In genomic region chr17:65100316-65101140, GRCh38 we compare ENCODE assay signal across 7 cellular contexts. TPM values are rescaled to one million over a fixed set of nuclear protein-coding genes. Genes with fewer than 3 reads are reported as not detected.
DNase-seq lines count a peak whose midpoint lies in the region; ATAC-seq, FAIRE-seq and TF ChIP-seq lines count a peak whose summit lies in the region.

No MANE protein-coding gene starts in this region.

- peak; percentile 65 for DNase-seq in GM18507 (ENCODE audit: extremely low spot score, insufficient read length, low read depth)
- DNase-seq in NCI-H187 treated with DMSO at 0.1 percent for 48 hours (lab: John Stamatoyannopoulos, UW): peak; percentile 29
- peak; percentile 65 for DNase-seq in T1000 (lab: John Stamatoyannopoulos, UW)
- peak; percentile 77 for DNase-seq in GM12878 (ENCODE audit: low read depth, low spot score)
- no peak for DNase-seq in skeletal muscle cell (ENCODE audit: low read depth)

- H4K20me1 ChIP-seq in GM12878 (ENCODE audit: control insufficient read depth, insufficient read depth): no peaks in the 10 kb centered on the region

- peak overlapping the region; percentile 87 for H3K27ac ChIP-seq in GM12878 (ENCODE audit: control insufficient read depth, insufficient read depth)

- H3K4me2 ChIP-seq in GM12878 (ENCODE audit: control insufficient read depth, insufficient read depth): peak overlapping the region; percentile 90

- ATAC-seq in HG02938 (IDR thresholded peaks at IDR 0.05; ENCODE audit: unreplicated experiment) (peak; percentile 58), GM12878 (peak; percentile 93)

- no peaks in the 10 kb centered on the region for H3K27me3 ChIP-seq in GM12878 (replicated peaks in 1 of 2; ENCODE audit: control insufficient read depth in 2 of 2, insufficient read depth in 2 of 2, low read length in 1 of 2)

- in situ Hi-C loops in GM12878 (cut with MboI): loop anchor here (5.0 kb wide), 1 partner anchor 138 kb away; no protein-coding TSS in a partner anchor

- intact Hi-C loops in GM12878 (cut with micrococcal nuclease; ENCODE audit: unreplicated experiment): loop anchor here (1.0 to 2.0 kb wide), 5 partner anchors 44 to 126 kb away; partner anchors contain the start of gene GNA13

- TF ChIP-seq EP300 in GM12878 (IDR thresholded peaks at IDR 0.05; ENCODE audit: borderline replicate concordance in 1 of 2, control insufficient read depth in 1 of 2, low read depth in 2 of 2, low read length in 2 of 2): no peak

- WGBS in GM12878 (ENCODE audit: insufficient coverage, insufficient replicate concordance, low lambda C conversion rate, missing lambda C conversion rate): under 1% methylated on average over 24 of the region's 50 CpGs

- no TSS peak for BruUV-seq in GM12878 (replicated peaks; lab: Mats Ljungman, UMichigan)

- POLR2A ChIA-PET in GM12878 (lab: Charles Lee): interaction anchor here (0.7 to 1.0 kb wide), 5 partner anchors 37 to 177 kb away, joined by 3 to 6 read pairs (median 3); no protein-coding TSS in a partner anchor

- peak overlapping the region; percentile 85 for H2AFZ ChIP-seq in GM12878 (ENCODE audit: control insufficient read depth, low read depth, low read length)

- RAD21 ChIA-PET in GM12878 (lab: Charles Lee; ENCODE audit: unreplicated experiment): interaction anchor here (0.7 to 4.0 kb wide), 22 partner anchors 36 to 324 kb away, joined by 3 to 21 read pairs (median 4); partner anchors contain the start of genes GNA13, LRRC37A3 and RGS9

- no peaks in the 10 kb centered on the region for H3K36me3 ChIP-seq in GM12878 (ENCODE audit: control insufficient read depth in 2 of 2, insufficient read depth in 2 of 2, low read length in 1 of 2)

- peak; percentile 53; the same call in 1 of the 2 replicates for TF ChIP-seq POLR2A in GM12878 (IDR thresholded peaks at IDR 0.05; ENCODE audit: low read depth, low read length)

- peak; percentile 76 for TF ChIP-seq RAD21 in GM12878 (IDR thresholded peaks at IDR 0.05; ENCODE audit: insufficient read depth, low read depth, low read length)

- H3K4me3 ChIP-seq in GM12878 (peak overlapping the region; percentile 78), iPS-11a (ENCODE audit: low read depth, low read length) (peak overlapping the region; percentile 48), skeletal muscle cell (ENCODE audit: low read depth, low read length) (peak overlapping the region; percentile 48)

- CTCF ChIA-PET in GM12878 (lab: Yijun Ruan, JAX): interaction anchor here (0.6 to 4.0 kb wide), 37 partner anchors 9 to 173 kb away, joined by 3 to 33 read pairs (median 5); partner anchors contain the start of genes GNA13 and RGS9

- SMC1A ChIA-PET in GM12878 (lab: Charles Lee; ENCODE audit: uncharacterized antibody, unreplicated experiment): interaction anchor here (0.8 to 6.4 kb wide), 26 partner anchors 11 to 364 kb away, joined by 3 to 60 read pairs (median 5); partner anchors contain the start of gene GNA13

- TF ChIP-seq CTCF in GM12878 (IDR thresholded peaks at IDR 0.05 in 2 of 3, conservative IDR thresholded peaks at IDR 0.05 in 1 of 3; ENCODE audit: control insufficient read depth in 2 of 3, extremely low read depth in 1 of 3, insufficient read depth in 1 of 3, low read depth in 3 of 3, low read length in 3 of 3): peak; percentile 77 to 82 (median 82)

- FAIRE-seq in GM18507 (lab: Jason Lieb, UNC) (no peak), GM12878 (lab: Jason Lieb, UNC) (no peak)

- peaks cover 12% of the 10 kb centered on the region for H3K4me1 ChIP-seq in GM12878 (ENCODE audit: control insufficient read depth, insufficient read depth, low read length)

- peak overlapping the region; percentile 73 for H3K9ac ChIP-seq in GM12878 (ENCODE audit: control insufficient read depth, insufficient read depth, low read length)

- no peaks in the 10 kb centered on the region for H3K9me3 ChIP-seq in GM12878 (replicated peaks; ENCODE audit: control insufficient read depth, insufficient read depth, low read length)

- no peaks in the 10 kb centered on the region for H3K79me2 ChIP-seq in GM12878 (ENCODE audit: control insufficient read depth, insufficient read depth, low read length)

TF ChIP-seq in GM12878, 131 proteins besides CTCF, POLR2A, EP300 and RAD21 (continues in another document):
- TF ChIP-seq SMAD1 (IDR thresholded peaks at IDR 0.05; ENCODE audit: low read depth, partially characterized antibody) (peak; percentile 29), CBX5 (IDR thresholded peaks at IDR 0.05; ENCODE audit: low read depth) (0 out of 2 replicates have a peak, but pooled peaks have one; percentile 58), NR2F1 (conservative IDR thresholded peaks at IDR 0.05) (peak; percentile 37; the same call in 1 of the 2 replicates), SPI1 (IDR thresholded peaks at IDR 0.05; ENCODE audit: borderline replicate concordance, insufficient read depth, low read depth, low read length) (peak; percentile 87), HDGF (IDR thresholded peaks at IDR 0.05) (no peak; the same call in none of the 2 replicates), BACH1 (IDR thresholded peaks at IDR 0.05; ENCODE audit: borderline replicate concordance) (no peak), POLR2AphosphoS2 (IDR thresholded peaks at IDR 0.05; ENCODE audit: low read depth, low read length) (no peak), DPF2 (IDR thresholded peaks at IDR 0.05) (peak; percentile 78; the same call in 1 of the 2 replicates), SMARCA5 (IDR thresholded peaks at IDR 0.05) (peak; percentile 25), BCL11A (IDR thresholded peaks at IDR 0.05; ENCODE audit: low read depth, low read length) (0 out of 2 replicates have a peak, but pooled peaks have one; percentile 15), NKRF (conservative IDR thresholded peaks at IDR 0.05) (0 out of 2 replicates have a peak, but pooled peaks have one; percentile 47), EED (IDR thresholded peaks at IDR 0.05; ENCODE audit: low read depth) (peak; percentile 35; the same call in 1 of the 2 replicates), NBN (IDR thresholded peaks at IDR 0.05) (peak; percentile 89; the same call in 1 of the 2 replicates), BHLHE40 (IDR thresholded peaks at IDR 0.05; ENCODE audit: borderline replicate concordance in 1 of 2, low read depth in 2 of 2, low read length in 1 of 2) (peak; percentile 9 to 34; a peak in 1 of 4 replicates)

RNA-seq across cellular contexts. Expression of gene RGS9, which starts 36.6 kb away (rescaled TPM):
- 15.6 and 18.2 TPM in 2 replicates for total RNA-seq in GM12878 (2013; cell fraction: nucleolus; rRNA removed)
- total RNA-seq in GM12878 (2014; rRNA removed): 3.8 and 4.7 TPM in 2 replicates
- 4.4 and 6.0 TPM in 2 replicates for total RNA-seq in GM12878 (2014; rRNA removed; fragmentation: Illumina TruSeq; extraction: Trizol)
- total RNA-seq in GM12878 (2021): 5.6 and 6.2 TPM in 2 replicates
- 1.9 TPM for polyA plus RNA-seq in GM12878 (2011; ENCODE audit: low read depth)
- polyA plus RNA-seq in GM12878 (2011; rRNA removed): 1.1 and 1.7 TPM in 2 replicates
- 0.46 and 0.57 TPM in 2 replicates for polyA plus RNA-seq in GM12878 (2011; cell fraction: cytosol; rRNA removed)
- polyA plus RNA-seq in GM12878 (2011; cell fraction: nucleus; rRNA removed): 0.22 and 0.66 TPM in 2 replicates
- polyA plus RNA-seq in GM12878 (2012): 5.6 and 6.8 TPM in 2 replicates
- 5.3 and 5.5 TPM in 2 replicates for polyA plus RNA-seq in GM12878 (2014; fragmentation: Illumina TruSeq; extraction: Trizol)
- polyA plus RNA-seq in GM12878 (2014; fragmentation: Nextera tagmentation; extraction: Ambion mirVana): 1 to 10 TPM; 3.0 to 4.1 TPM
- 6.3 and 7.7 TPM in 2 replicates for polyA plus RNA-seq in GM12878 (2014; rRNA removed)
- 10 to 100 TPM in 1 of 2 experiments, 1 to 10 TPM in 1; 9.1 to 10.6 TPM for polyA plus RNA-seq in GM12878 (2016; fragmentation: Nextera tagmentation; extraction: Ambion mirVana)
- polyA minus RNA-seq in GM12878 (2011; rRNA and poly(A)+ RNA removed): 0.29 and 0.46 TPM in 2 replicates
- polyA minus RNA-seq in GM12878 (2011; cell fraction: cytosol; rRNA and poly(A)+ RNA removed): not detected in 2 replicates
- polyA minus RNA-seq in GM12878 (2011; cell fraction: nucleus; rRNA and poly(A)+ RNA removed): 0.19 and 0.36 TPM in 2 replicates

RNA-seq across cellular contexts. Expression of gene GNA13, which starts 44.0 kb away (rescaled TPM):
- total RNA-seq in GM12878 (2013; cell fraction: nucleolus; rRNA removed): 62.4 and 63.0 TPM in 2 replicates
- 39.3 and 45.2 TPM in 2 replicates for total RNA-seq in GM12878 (2014; rRNA removed)
- 49.2 and 49.6 TPM in 2 replicates for total RNA-seq in GM12878 (2014; rRNA removed; fragmentation: Illumina TruSeq; extraction: Trizol)
- 40.5 and 43.5 TPM in 2 replicates for total RNA-seq in GM12878 (2021)
- 20.1 TPM for polyA plus RNA-seq in GM12878 (2011; ENCODE audit: low read depth)
- polyA plus RNA-seq in GM12878 (2011; rRNA removed): 59.7 and 85.8 TPM in 2 replicates
- 21.1 and 27.1 TPM in 2 replicates for polyA plus RNA-seq in GM12878 (2011; cell fraction: cytosol; rRNA removed)
- polyA plus RNA-seq in GM12878 (2011; cell fraction: nucleus; rRNA removed): 17.5 and 21.7 TPM in 2 replicates
- 30.6 and 42.6 TPM in 2 replicates for polyA plus RNA-seq in GM12878 (2012)
- polyA plus RNA-seq in GM12878 (2014; fragmentation: Illumina TruSeq; extraction: Trizol): 43.3 and 56.8 TPM in 2 replicates
- polyA plus RNA-seq in GM12878 (2014; fragmentation: Nextera tagmentation; extraction: Ambion mirVana): 10 to 100 TPM in 1 of 2 experiments, 1 to 10 TPM in 1; 9.8 to 10.9 TPM
- polyA plus RNA-seq in GM12878 (2014; rRNA removed): 22.7 and 26.4 TPM in 2 replicates
- 10 to 100 TPM; 31.4 to 33.6 TPM for polyA plus RNA-seq in GM12878 (2016; fragmentation: Nextera tagmentation; extraction: Ambion mirVana)
- polyA minus RNA-seq in GM12878 (2011; rRNA and poly(A)+ RNA removed): 62.3 and 96.0 TPM in 2 replicates
- polyA minus RNA-seq in GM12878 (2011; cell fraction: cytosol; rRNA and poly(A)+ RNA removed): 26.6 and 28.0 TPM in 2 replicates
- 15.1 and 23.2 TPM in 2 replicates for polyA minus RNA-seq in GM12878 (2011; cell fraction: nucleus; rRNA and poly(A)+ RNA removed)
